Comparison of ENCODE assay signal across 39 cellular contexts in genomic region chrX:23612846-23613245, GRCh38.
"Had no signal": no experiment of that assay in that cellular context is flagged by ENCODE, and none has a peak within 500 bp of the region (broad histone marks: within the 10 kb centered on the region; RNA-seq: fewer than 3 reads in every experiment).

No MANE protein-coding gene starts in this region.

- H3K4me3 Mint-ChIP-seq: activated naive CD4-positive, alpha-beta T cell treated with anti-CD3 and anti-CD28 coated beads for 36 hours; activated naive CD4-positive, alpha-beta T cell treated with anti-CD3 and anti-CD28 coated beads, Interleukin-2, amount 10 ng/mL, durations not matched to agents 7 days and 5 days; activated naive CD4-positive, alpha-beta T cell treated with anti-CD3 and anti-CD28 coated beads, Interleukin-2, amount 50 U/mL, for 24 hours; activated naive CD8-positive, alpha-beta T cell; activated naive CD8-positive, alpha-beta T cell treated with anti-CD3 and anti-CD28 coated beads for 36 hours; activated naive CD8-positive, alpha-beta T cell treated with anti-CD3 and anti-CD28 coated beads, Interleukin-2, amount 10 ng/mL, durations not matched to agents 7 days and 5 days; activated naive CD8-positive, alpha-beta T cell treated with anti-CD3 and anti-CD28 coated beads, Interleukin-2, amount 50 U/mL, for 24 hours; activated T-cell treated with anti-CD3 and anti-CD28 coated beads, Interleukin-2, amount 50 U/mL, for 24 hours; activated T-cell treated with anti-CD3 and anti-CD28 coated beads, Interleukin-2, amount 50 U/mL, for 4 hours; activated T-cell treated with anti-CD3 and anti-CD28 coated beads, Interleukin-2, amount 50 U/mL, for 72 hours; activated T-helper 1 cell treated with anti-CD3 and anti-CD28 coated beads, Interleukin-12 subunit alpha, Interleukin-12 subunit beta, Interleukin-2, Interleukin-4 antibody, amounts not matched to agents 30 ng/mL and 10 ng/mL and 1 ng/mL, durations not matched to agents 14 hours and 24 hours and 36 hours; activated T-helper 17 cell treated with anti-CD3 and anti-CD28 coated beads, Interleukin-2, amount 50 U/mL, for 72 hours; brain; central memory CD8-positive, alpha-beta T cell had no signal

- ATAC-seq: activated naive CD4-positive, alpha-beta T cell treated with anti-CD3 and anti-CD28 coated beads, Interleukin-2, amount 50 U/mL, for 72 hours; activated naive CD8-positive, alpha-beta T cell treated with anti-CD3 and anti-CD28 coated beads, Interleukin-2, amount 50 U/mL, for 24 hours; activated T-cell treated with anti-CD3 and anti-CD28 coated beads, Interleukin-2, amount 50 U/mL, for 4 hours; activated T-cell treated with anti-CD3 and anti-CD28 coated beads, Interleukin-2, amount 50 U/mL, for 72 hours; activated T-helper 17 cell treated with anti-CD3 and anti-CD28 coated beads, Interleukin-2, amount 50 U/mL, for 72 hours; body of pancreas had no signal

- H3K4me3 ChIP-seq: adrenal gland, ascending aorta, body of pancreas, breast epithelium, cardiac muscle cell had no signal

- H3K9me3 ChIP-seq: adrenal gland, ascending aorta, body of pancreas, breast epithelium had no signal

- H3K9me3 Mint-ChIP-seq: activated naive CD4-positive, alpha-beta T cell treated with anti-CD3 and anti-CD28 coated beads for 36 hours; activated naive CD4-positive, alpha-beta T cell treated with anti-CD3 and anti-CD28 coated beads, Interleukin-2, amount 10 ng/mL, durations not matched to agents 7 days and 5 days; activated naive CD4-positive, alpha-beta T cell treated with anti-CD3 and anti-CD28 coated beads, Interleukin-2, amount 50 U/mL, for 24 hours; activated naive CD4-positive, alpha-beta T cell treated with anti-CD3 and anti-CD28 coated beads, Interleukin-2, amount 50 U/mL, for 72 hours; activated naive CD8-positive, alpha-beta T cell treated with anti-CD3 and anti-CD28 coated beads for 36 hours; activated naive CD8-positive, alpha-beta T cell treated with anti-CD3 and anti-CD28 coated beads, Interleukin-2, amount 10 ng/mL, durations not matched to agents 7 days and 5 days; activated naive CD8-positive, alpha-beta T cell treated with anti-CD3 and anti-CD28 coated beads, Interleukin-2, amount 50 U/mL, for 24 hours; activated T-cell treated with anti-CD3 and anti-CD28 coated beads, Interleukin-2, amount 50 U/mL, for 24 hours; activated T-cell treated with anti-CD3 and anti-CD28 coated beads, Interleukin-2, amount 50 U/mL, for 4 hours; activated T-cell treated with anti-CD3 and anti-CD28 coated beads, Interleukin-2, amount 50 U/mL, for 72 hours; activated T-helper 1 cell treated with anti-CD3 and anti-CD28 coated beads, Interleukin-12 subunit alpha, Interleukin-12 subunit beta, Interleukin-2, Interleukin-4 antibody, amounts not matched to agents 30 ng/mL and 10 ng/mL and 1 ng/mL, durations not matched to agents 14 hours and 24 hours and 36 hours; activated T-helper 17 cell treated with anti-CD3 and anti-CD28 coated beads, Interleukin-2, amount 50 U/mL, for 72 hours; activated T-helper 2 cell treated with anti-CD3 and anti-CD28 coated beads, Interferon-gamma antibody, Interleukin-2, Interleukin-4, amounts not matched to agents 10 μg/mL and 5 μg/mL and 100 μg/mL, durations not matched to agents 14 hours and 24 hours and 36 hours; brain; central memory CD8-positive, alpha-beta T cell had no signal

- H3K4me1 ChIP-seq: adrenal gland, ascending aorta, body of pancreas, breast epithelium had no signal

- H3K27me3 Mint-ChIP-seq: activated naive CD4-positive, alpha-beta T cell treated with anti-CD3 and anti-CD28 coated beads, Interleukin-2, amount 10 ng/mL, durations not matched to agents 7 days and 5 days; activated naive CD4-positive, alpha-beta T cell treated with anti-CD3 and anti-CD28 coated beads, Interleukin-2, amount 50 U/mL, for 24 hours; activated naive CD8-positive, alpha-beta T cell treated with anti-CD3 and anti-CD28 coated beads for 36 hours; activated naive CD8-positive, alpha-beta T cell treated with anti-CD3 and anti-CD28 coated beads, Interleukin-2, amount 50 U/mL, for 24 hours; activated T-helper 17 cell treated with anti-CD3 and anti-CD28 coated beads, Interleukin-2, amount 50 U/mL, for 72 hours had no signal

- H3K36me3 Mint-ChIP-seq: activated naive CD4-positive, alpha-beta T cell treated with anti-CD3 and anti-CD28 coated beads, Interleukin-2, amount 10 ng/mL, durations not matched to agents 7 days and 5 days; activated naive CD4-positive, alpha-beta T cell treated with anti-CD3 and anti-CD28 coated beads, Interleukin-2, amount 50 U/mL, for 24 hours; activated naive CD4-positive, alpha-beta T cell treated with anti-CD3 and anti-CD28 coated beads, Interleukin-2, amount 50 U/mL, for 72 hours; activated naive CD8-positive, alpha-beta T cell; activated naive CD8-positive, alpha-beta T cell treated with anti-CD3 and anti-CD28 coated beads for 36 hours; activated naive CD8-positive, alpha-beta T cell treated with anti-CD3 and anti-CD28 coated beads, Interleukin-2, amount 10 ng/mL, durations not matched to agents 7 days and 5 days; brain had no signal

- DNase-seq: activated effector memory CD4-positive, alpha-beta T cell treated with anti-CD3 and anti-CD28 coated beads, Interleukin-2, amount 50 U/mL, for 16 hours; activated effector memory CD4-positive, alpha-beta T cell treated with Interleukin-2 at 50 U/mL for 16 hours; activated gamma-delta T cell; activated gamma-delta T cell treated with Interleukin-2 at 50 U/mL for 16 hours; activated naive CD4-positive, alpha-beta T cell; activated naive CD4-positive, alpha-beta T cell treated with anti-CD3 and anti-CD28 coated beads for 36 hours; activated naive CD4-positive, alpha-beta T cell treated with anti-CD3 and anti-CD28 coated beads, Interleukin-2, amount 10 ng/mL, durations not matched to agents 7 days and 5 days; activated naive CD4-positive, alpha-beta T cell treated with anti-CD3 and anti-CD28 coated beads, Interleukin-2, amount 50 U/mL, for 16 hours; activated naive CD4-positive, alpha-beta T cell treated with Interleukin-2 at 50 U/mL for 16 hours; activated naive CD8-positive, alpha-beta T cell treated with anti-CD3 and anti-CD28 coated beads for 36 hours; activated naive CD8-positive, alpha-beta T cell treated with anti-CD3 and anti-CD28 coated beads, Interleukin-2, amount 10 ng/mL, durations not matched to agents 7 days and 5 days; activated naive CD8-positive, alpha-beta T cell treated with anti-CD3 and anti-CD28 coated beads, Interleukin-2, amount 50 U/mL, for 24 hours; activated T-cell treated with anti-CD3 and anti-CD28 coated beads, Interleukin-2, amount 50 U/mL, for 1 hour; activated T-cell treated with anti-CD3 and anti-CD28 coated beads, Interleukin-2, amount 50 U/mL, for 24 hours; activated T-cell treated with anti-CD3 and anti-CD28 coated beads, Interleukin-2, amount 50 U/mL, for 4 hours; activated T-cell treated with anti-CD3 and anti-CD28 coated beads, Interleukin-2, amount 50 U/mL, for 48 hours; activated T-cell treated with anti-CD3 and anti-CD28 coated beads, Interleukin-2, amount 50 U/mL, for 72 hours; adrenal gland; amniotic stem cell; amygdala; anterior cingulate cortex; aorta; body of pancreas; brain microvascular endothelial cell; caudate nucleus; central memory CD4-positive, alpha-beta T cell; cerebellar nuclear complex had no signal

- H3K36me3 ChIP-seq: adrenal gland, ascending aorta, brain microvascular endothelial cell, breast epithelium, cardiac muscle cell had no signal

- H3K4me1 Mint-ChIP-seq: activated naive CD4-positive, alpha-beta T cell treated with anti-CD3 and anti-CD28 coated beads, Interleukin-2, amount 10 ng/mL, durations not matched to agents 7 days and 5 days; activated naive CD4-positive, alpha-beta T cell treated with anti-CD3 and anti-CD28 coated beads, Interleukin-2, amount 50 U/mL, for 24 hours; activated naive CD8-positive, alpha-beta T cell treated with anti-CD3 and anti-CD28 coated beads for 36 hours; activated naive CD8-positive, alpha-beta T cell treated with anti-CD3 and anti-CD28 coated beads, Interleukin-2, amount 10 ng/mL, durations not matched to agents 7 days and 5 days; activated naive CD8-positive, alpha-beta T cell treated with anti-CD3 and anti-CD28 coated beads, Interleukin-2, amount 50 U/mL, for 24 hours; activated T-helper 17 cell treated with anti-CD3 and anti-CD28 coated beads, Interleukin-2, amount 50 U/mL, for 72 hours; brain; central memory CD8-positive, alpha-beta T cell had no signal

- H3K27ac ChIP-seq: adrenal gland, ascending aorta, body of pancreas, brain microvascular endothelial cell, breast epithelium, cardiac muscle cell had no signal

- H3K27me3 ChIP-seq: ascending aorta, body of pancreas, brain microvascular endothelial cell, cardiac muscle cell had no signal

- FAIRE-seq: bronchial epithelial cell had no signal

- H3K27ac Mint-ChIP-seq: activated naive CD4-positive, alpha-beta T cell treated with anti-CD3 and anti-CD28 coated beads for 36 hours; activated naive CD4-positive, alpha-beta T cell treated with anti-CD3 and anti-CD28 coated beads, Interleukin-2, amount 10 ng/mL, durations not matched to agents 7 days and 5 days; activated naive CD4-positive, alpha-beta T cell treated with anti-CD3 and anti-CD28 coated beads, Interleukin-2, amount 50 U/mL, for 24 hours; activated naive CD4-positive, alpha-beta T cell treated with anti-CD3 and anti-CD28 coated beads, Interleukin-2, amount 50 U/mL, for 72 hours; activated naive CD8-positive, alpha-beta T cell; activated naive CD8-positive, alpha-beta T cell treated with anti-CD3 and anti-CD28 coated beads for 36 hours; activated naive CD8-positive, alpha-beta T cell treated with anti-CD3 and anti-CD28 coated beads, Interleukin-2, amount 10 ng/mL, durations not matched to agents 7 days and 5 days; activated naive CD8-positive, alpha-beta T cell treated with anti-CD3 and anti-CD28 coated beads, Interleukin-2, amount 50 U/mL, for 24 hours; activated T-cell treated with anti-CD3 and anti-CD28 coated beads, Interleukin-2, amount 50 U/mL, for 24 hours; activated T-cell treated with anti-CD3 and anti-CD28 coated beads, Interleukin-2, amount 50 U/mL, for 72 hours; activated T-helper 1 cell treated with anti-CD3 and anti-CD28 coated beads, Interleukin-12 subunit alpha, Interleukin-12 subunit beta, Interleukin-2, Interleukin-4 antibody, amounts not matched to agents 30 ng/mL and 10 ng/mL and 1 ng/mL, durations not matched to agents 14 hours and 24 hours and 36 hours; activated T-helper 17 cell treated with anti-CD3 and anti-CD28 coated beads, Interleukin-2, amount 50 U/mL, for 72 hours; activated T-helper 2 cell treated with anti-CD3 and anti-CD28 coated beads, Interferon-gamma antibody, Interleukin-2, Interleukin-4, amounts not matched to agents 10 μg/mL and 5 μg/mL and 100 μg/mL, durations not matched to agents 14 hours and 24 hours and 36 hours; brain had no signal
